22 cellular contexts compared by ENCODE assay signal in the genomic region with DNA sequence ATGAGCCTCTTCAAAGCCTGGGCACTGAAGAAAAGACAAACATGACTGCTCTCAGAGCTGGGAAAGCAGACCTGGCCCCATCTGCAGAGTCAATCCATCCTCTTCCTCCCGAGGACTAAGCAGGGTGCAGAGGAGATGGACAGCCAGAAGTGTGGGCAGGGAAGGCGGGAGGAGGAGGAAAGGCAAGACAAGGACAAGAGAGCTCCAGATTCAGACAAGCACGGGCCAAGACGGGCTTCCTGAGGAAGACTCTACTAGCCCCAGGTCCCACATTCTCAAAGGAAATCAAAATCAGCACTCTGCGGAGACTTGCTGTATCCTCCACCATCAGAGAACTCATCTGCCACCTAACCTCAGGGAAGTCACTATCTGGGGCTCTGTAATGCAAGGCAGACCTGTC. TPM values are rescaled to one million over a fixed set of nuclear protein-coding genes. Genes with fewer than 3 reads are reported as not detected.
"Had no signal": no experiment of that assay in that cellular context is flagged by ENCODE, and none has a peak within 500 bp of the region (broad histone marks: within the 10 kb centered on the region; RNA-seq: fewer than 3 reads in every experiment).

No MANE protein-coding gene starts in this region.

- DNase-seq: IMR-90, Karpas-422, KG1, MG63, NCI-H1092, NCI-H1436, NCI-H187, NCI-H2029, NCI-H2081 treated with DMSO at 0.1 percent for 48 hours, NCI-H2171, NCI-H226, NCI-H446, NCI-H510A, NCI-H524 treated with DMSO at 0.1 percent for 48 hours, NCI-H69, NCI-H774, Right ventricle myocardium superior, RPMI8226, SIG-M5 had no signal

- ATAC-seq: HepG2 had no signal

- H3K4me1 ChIP-seq: SJSA1 had no signal

- H3K36me3 ChIP-seq: MG63, SJSA1 had no signal

- H3K9me3 ChIP-seq: MG63, SJSA1 had no signal

- H3K27ac ChIP-seq: SJSA1, SK-N-MC had no signal

- H3K4me3 ChIP-seq: MG63, SJSA1, SK-N-MC had no signal

- H3K27me3 ChIP-seq: SJSA1 had no signal

RNA-seq across cellular contexts. Expression of gene OPCML, which starts 28.5 kb away (rescaled TPM):
- total RNA-seq: HepG2 had no signal
